In genomic region chr20:8527998-8528397, GRCh38 we compare ENCODE assay signal across 11 cellular contexts.
DNase-seq lines count a peak whose midpoint lies in the region; ATAC-seq and TF ChIP-seq lines count a peak whose summit lies in the region.
"Had no signal": no experiment of that assay in that cellular context is flagged by ENCODE, and none has a peak within 500 bp of the region (broad histone marks: within the 10 kb centered on the region; RNA-seq: fewer than 3 reads in every experiment).

No MANE protein-coding gene starts in this region.

- no peaks in the 10 kb centered on the region for H3K27me3 ChIP-seq in tibial artery

- intact Hi-C loops in tibial artery (cut with DNase I; ENCODE audit: low total_unique reads), result no loop called here

- no peaks in the 10 kb centered on the region for H3K36me3 ChIP-seq in tibial artery

- H3K4me3 ChIP-seq in tibial artery, result no peak overlapping the region

- ATAC-seq in stimulated activated effector memory CD8-positive, alpha-beta T cell treated with anti-CD3 and anti-CD28 coated beads, Interleukin-12 subunit alpha, Interleukin-12 subunit beta, amount 100 ng/mL, for 72 hours, result peak; percentile 64
- no peak for ATAC-seq in GM18858 (IDR thresholded peaks at IDR 0.05; ENCODE audit: unreplicated experiment)

- peaks cover 6% of the 10 kb centered on the region for H3K4me1 Mint-ChIP-seq in stimulated activated effector memory CD8-positive, alpha-beta T cell treated with anti-CD3 and anti-CD28 coated beads, Interleukin-12 subunit alpha, Interleukin-12 subunit beta, amount 100 ng/mL, for 72 hours
- H3K4me1 Mint-ChIP-seq: IgD-negative memory B cell had no signal

- no peak for TF ChIP-seq CTCF in tibial artery (IDR thresholded peaks at IDR 0.05)

- peaks cover 6% of the 10 kb centered on the region for H3K36me3 Mint-ChIP-seq in stimulated activated effector memory CD8-positive, alpha-beta T cell treated with anti-CD3 and anti-CD28 coated beads, Interleukin-12 subunit alpha, Interleukin-12 subunit beta, amount 100 ng/mL, for 72 hours
- H3K36me3 Mint-ChIP-seq: IgD-negative memory B cell had no signal

- no peaks in the 10 kb centered on the region for H3K4me1 ChIP-seq in tibial artery

- no peak overlapping the region for H3K27ac ChIP-seq in tibial artery
- H3K27ac ChIP-seq: 22Rv1 had no signal

- no peaks in the 10 kb centered on the region for H3K9me3 ChIP-seq in tibial artery

- H3K4me3 Mint-ChIP-seq in stimulated activated effector memory CD8-positive, alpha-beta T cell treated with anti-CD3 and anti-CD28 coated beads, Interleukin-12 subunit alpha, Interleukin-12 subunit beta, amount 100 ng/mL, for 72 hours, result no peak overlapping the region
- H3K4me3 Mint-ChIP-seq: IgD-negative memory B cell had no signal

- H3K9me3 Mint-ChIP-seq in stimulated activated effector memory CD8-positive, alpha-beta T cell treated with anti-CD3 and anti-CD28 coated beads, Interleukin-12 subunit alpha, Interleukin-12 subunit beta, amount 100 ng/mL, for 72 hours, result peaks cover 2% of the 10 kb centered on the region
- H3K9me3 Mint-ChIP-seq: IgD-negative memory B cell had no signal

- no peak overlapping the region for H3K27ac Mint-ChIP-seq in stimulated activated effector memory CD8-positive, alpha-beta T cell treated with anti-CD3 and anti-CD28 coated beads, Interleukin-12 subunit alpha, Interleukin-12 subunit beta, amount 100 ng/mL, for 72 hours
- H3K27ac Mint-ChIP-seq: IgD-negative memory B cell had no signal

- DNase-seq in DMS 273 (lab: John Stamatoyannopoulos, UW; ENCODE audit: unreplicated experiment) (peak; percentile 10), DMS 273 treated with DMSO at 0.1 percent for 48 hours (lab: John Stamatoyannopoulos, UW) (no peak), KG1 (lab: John Stamatoyannopoulos, UW) (peak; percentile 31), amniotic epithelial cell (ENCODE audit: low read depth) (peak; percentile 34), tibial artery (no peak), NCI-H2227 (lab: John Stamatoyannopoulos, UW; ENCODE audit: unreplicated experiment) (no peak)
- DNase-seq in stimulated activated effector memory CD8-positive, alpha-beta T cell treated with anti-CD3 and anti-CD28 coated beads, Interleukin-12 subunit alpha, Interleukin-12 subunit beta, amount 100 ng/mL, for 72 hours (ENCODE audit: low spot score in 2 of 2), result no peak
- DNase-seq: head of caudate nucleus had no signal

Comparison
In these comparisons a context has a peak if more than half of its experiments do, and no peak if none do; other contexts are left out.
1. DNase-seq: peak in DMS 273 (single experiment), KG1 (single experiment) and amniotic epithelial cell (single experiment); none in DMS 273 treated with DMSO at 0.1 percent for 48 hours (single experiment), stimulated activated effector memory CD8-positive, alpha-beta T cell treated with anti-CD3 and anti-CD28 coated beads, Interleukin-12 subunit alpha, Interleukin-12 subunit beta, amount 100 ng/mL, for 72 hours (0 of 2), tibial artery (0 of 2) and NCI-H2227 (single experiment).